ENCODE assay signal across 1 cellular context in the genomic region with DNA sequence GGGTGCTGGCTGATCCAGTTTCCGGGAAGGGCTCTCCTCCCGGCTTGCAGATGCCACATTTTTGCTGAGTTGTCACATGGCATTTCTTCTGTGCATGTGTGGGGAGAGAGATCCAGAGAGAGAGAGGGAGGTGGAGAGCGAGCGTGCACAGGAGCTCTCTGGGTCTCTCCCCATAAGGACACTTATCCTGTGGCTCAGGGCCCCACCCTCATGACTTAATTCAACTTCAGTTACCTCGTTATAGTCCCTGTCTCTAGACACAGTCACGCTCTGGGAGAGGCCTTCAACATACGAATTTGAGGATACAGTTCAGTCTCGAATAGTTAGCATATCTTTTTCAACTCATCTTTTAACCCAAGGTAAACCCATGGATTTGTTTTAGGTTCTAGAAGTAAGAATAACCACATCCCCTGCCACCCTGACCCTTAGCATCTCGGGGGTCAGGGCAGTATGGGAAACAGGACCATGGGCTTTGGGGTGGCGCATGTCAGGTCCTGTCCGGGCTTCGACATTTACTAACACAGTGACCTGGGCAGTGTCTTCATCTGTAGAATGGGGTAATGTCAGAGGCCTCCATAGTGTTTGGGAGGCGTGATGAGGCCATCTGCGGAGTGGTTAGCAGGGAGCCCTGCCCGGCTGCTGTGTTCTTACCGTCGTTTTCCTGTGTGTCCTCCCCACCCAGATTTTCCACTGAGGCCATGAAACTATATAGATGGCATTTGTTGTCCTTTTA.
TF ChIP-seq lines count a peak whose summit lies in the region.

No MANE protein-coding gene starts in this region.

TF ChIP-seq in HepG2, 621 proteins besides CTCF, POLR2A, EP300 and RAD21:
- TF ChIP-seq SKI (IDR thresholded peaks at IDR 0.05; ENCODE audit: partially characterized antibody) (no peak), ZNF264 (CRISPR knock-in tag; IDR thresholded peaks at IDR 0.05) (peak; percentile 97)
- TF ChIP-seq, protein P1, sequence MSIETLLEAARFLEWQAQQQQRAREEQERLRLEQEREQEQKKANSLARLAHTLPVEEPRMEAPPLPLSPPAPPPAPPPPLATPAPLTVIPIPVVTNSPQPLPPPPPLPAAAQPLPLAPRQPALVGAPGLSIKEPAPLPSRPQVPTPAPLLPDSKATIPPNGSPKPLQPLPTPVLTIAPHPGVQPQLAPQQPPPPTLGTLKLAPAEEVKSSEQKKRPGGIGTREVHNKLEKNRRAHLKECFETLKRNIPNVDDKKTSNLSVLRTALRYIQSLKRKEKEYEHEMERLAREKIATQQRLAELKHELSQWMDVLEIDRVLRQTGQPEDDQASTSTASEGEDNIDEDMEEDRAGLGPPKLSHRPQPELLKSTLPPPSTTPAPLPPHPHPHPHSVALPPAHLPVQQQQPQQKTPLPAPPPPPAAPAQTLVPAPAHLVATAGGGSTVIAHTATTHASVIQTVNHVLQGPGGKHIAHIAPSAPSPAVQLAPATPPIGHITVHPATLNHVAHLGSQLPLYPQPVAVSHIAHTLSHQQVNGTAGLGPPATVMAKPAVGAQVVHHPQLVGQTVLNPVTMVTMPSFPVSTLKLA (IDR thresholded peaks at IDR 0.05), result peak; percentile 48
